ENCODE assay signal across 1 cellular context in the genomic region with DNA sequence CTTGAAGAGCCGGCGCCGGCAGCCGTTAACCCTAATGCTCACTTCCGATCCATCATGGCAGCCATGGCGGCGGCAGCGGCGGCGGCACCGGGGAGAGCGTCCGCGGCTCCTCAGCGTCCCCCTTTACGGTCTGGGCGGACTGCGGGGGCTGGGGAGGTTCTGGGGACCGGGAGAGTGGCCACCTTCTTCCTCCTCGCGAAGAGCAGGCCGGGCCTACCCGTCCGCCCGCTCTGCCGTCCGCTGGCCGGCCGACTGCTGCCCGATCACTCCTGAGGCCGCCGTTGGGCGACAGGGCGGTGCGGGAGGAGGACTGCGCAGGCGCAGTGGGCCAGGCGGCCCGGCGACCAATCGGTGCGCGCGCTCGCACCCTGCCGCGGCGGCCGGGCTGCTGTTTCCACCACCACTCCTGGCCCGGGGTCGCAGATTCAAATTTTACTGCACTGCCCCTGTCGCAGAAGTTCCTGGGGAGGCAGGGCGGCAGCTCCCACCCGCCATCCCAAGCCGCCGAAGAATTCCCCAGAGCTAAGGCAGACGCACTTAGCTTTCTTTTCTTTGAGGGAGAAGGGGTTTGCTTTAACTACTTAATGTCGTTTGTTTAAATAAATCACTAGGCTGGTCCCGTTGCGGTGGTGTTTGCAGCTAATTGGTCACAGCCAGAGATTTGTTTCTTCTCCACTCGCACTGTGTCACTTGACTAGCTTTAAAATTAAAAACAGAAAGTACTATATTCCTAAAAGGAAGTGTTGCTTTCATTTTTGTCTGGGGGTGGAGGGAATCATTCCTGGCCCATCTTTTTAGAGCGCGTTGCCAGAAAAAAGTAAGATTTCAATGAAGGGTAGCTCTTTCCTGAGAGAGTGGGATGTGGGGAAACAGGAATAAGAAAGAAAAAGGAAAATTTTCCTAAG.
TF ChIP-seq lines count a peak whose summit lies in the region.

A gene (minus strand): TSS at position 290 of the 905 bp plus-strand sequence. CDS start 452 bp downstream, outside the sequence.

TF ChIP-seq in HepG2, 621 proteins besides CTCF, POLR2A, EP300 and RAD21 (continued from another document and continues in another):
- TF ChIP-seq, protein P1, sequence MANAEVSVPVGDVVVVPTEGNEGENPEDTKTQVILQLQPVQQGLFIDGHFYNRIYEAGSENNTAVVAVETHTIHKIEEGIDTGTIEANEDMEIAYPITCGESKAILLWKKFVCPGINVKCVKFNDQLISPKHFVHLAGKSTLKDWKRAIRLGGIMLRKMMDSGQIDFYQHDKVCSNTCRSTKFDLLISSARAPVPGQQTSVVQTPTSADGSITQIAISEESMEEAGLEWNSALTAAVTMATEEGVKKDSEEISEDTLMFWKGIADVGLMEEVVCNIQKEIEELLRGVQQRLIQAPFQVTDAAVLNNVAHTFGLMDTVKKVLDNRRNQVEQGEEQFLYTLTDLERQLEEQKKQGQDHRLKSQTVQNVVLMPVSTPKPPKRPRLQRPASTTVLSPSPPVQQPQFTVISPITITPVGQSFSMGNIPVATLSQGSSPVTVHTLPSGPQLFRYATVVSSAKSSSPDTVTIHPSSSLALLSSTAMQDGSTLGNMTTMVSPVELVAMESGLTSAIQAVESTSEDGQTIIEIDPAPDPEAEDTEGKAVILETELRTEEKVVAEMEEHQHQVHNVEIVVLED (CRISPR knock-in tag; IDR thresholded peaks at IDR 0.05; ENCODE audit: borderline replicate concordance), result peak; percentile 68; the same call in 1 of the 2 replicates
- peak; percentile 69; the same call in 1 of the 2 replicates for TF ChIP-seq KDM4B (CRISPR knock-in tag; IDR thresholded peaks at IDR 0.05)
- no peak; the same call in 1 of the 2 replicates for TF ChIP-seq ZNF235 (CRISPR knock-in tag; IDR thresholded peaks at IDR 0.05; ENCODE audit: borderline replicate concordance)
- no peak for TF ChIP-seq SMC3 (IDR thresholded peaks at IDR 0.05; ENCODE audit: low read length)
- no peak for TF ChIP-seq PHB2 (IDR thresholded peaks at IDR 0.05; ENCODE audit: partially characterized antibody)
- TF ChIP-seq ZNF296 (CRISPR knock-in tag; conservative IDR thresholded peaks at IDR 0.05), result no peak
- no peak for TF ChIP-seq ZNF766 (CRISPR knock-in tag; IDR thresholded peaks at IDR 0.05; ENCODE audit: borderline replicate concordance)
- TF ChIP-seq NAIF1 (CRISPR knock-in tag; IDR thresholded peaks at IDR 0.05; ENCODE audit: borderline replicate concordance), result no peak
- no peak for TF ChIP-seq GTF2F1 (IDR thresholded peaks at IDR 0.05; ENCODE audit: low read length)
- no peak for TF ChIP-seq ZNF343 (CRISPR knock-in tag; IDR thresholded peaks at IDR 0.05)
- TF ChIP-seq ZNF839 (CRISPR knock-in tag; IDR thresholded peaks at IDR 0.05; ENCODE audit: borderline replicate concordance), result peak; percentile 53; the same call in 1 of the 2 replicates
- TF ChIP-seq, protein P2, sequence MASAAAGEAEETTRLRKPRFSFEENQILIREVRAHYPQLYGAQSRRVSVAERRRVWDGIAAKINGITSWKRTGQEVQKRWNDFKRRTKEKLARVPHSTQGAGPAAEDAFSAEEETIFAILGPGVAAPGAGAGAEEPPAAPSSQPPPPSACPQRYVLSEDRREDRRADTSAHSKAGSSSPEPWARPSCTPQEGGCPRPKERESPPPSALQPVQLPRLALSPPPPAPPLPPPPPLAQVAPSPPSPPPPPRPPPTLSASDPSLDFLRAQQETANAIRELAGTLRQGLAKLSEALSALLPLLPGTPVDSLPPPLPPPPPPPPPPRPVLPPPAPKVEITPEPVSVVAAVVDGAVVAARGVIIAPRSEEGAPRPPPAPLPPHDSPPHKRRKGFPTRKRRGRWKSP (CRISPR knock-in tag; IDR thresholded peaks at IDR 0.05), result peak; percentile 64; the same call in 1 of the 2 replicates
- no peak for TF ChIP-seq HCFC1 (IDR thresholded peaks at IDR 0.05; ENCODE audit: low read depth, low read length)
- TF ChIP-seq HHEX (CRISPR knock-in tag; IDR thresholded peaks at IDR 0.05), result no peak
- TF ChIP-seq ZKSCAN8 (CRISPR knock-in tag; IDR thresholded peaks at IDR 0.05; ENCODE audit: borderline replicate concordance), result no peak
- TF ChIP-seq, protein P3, sequence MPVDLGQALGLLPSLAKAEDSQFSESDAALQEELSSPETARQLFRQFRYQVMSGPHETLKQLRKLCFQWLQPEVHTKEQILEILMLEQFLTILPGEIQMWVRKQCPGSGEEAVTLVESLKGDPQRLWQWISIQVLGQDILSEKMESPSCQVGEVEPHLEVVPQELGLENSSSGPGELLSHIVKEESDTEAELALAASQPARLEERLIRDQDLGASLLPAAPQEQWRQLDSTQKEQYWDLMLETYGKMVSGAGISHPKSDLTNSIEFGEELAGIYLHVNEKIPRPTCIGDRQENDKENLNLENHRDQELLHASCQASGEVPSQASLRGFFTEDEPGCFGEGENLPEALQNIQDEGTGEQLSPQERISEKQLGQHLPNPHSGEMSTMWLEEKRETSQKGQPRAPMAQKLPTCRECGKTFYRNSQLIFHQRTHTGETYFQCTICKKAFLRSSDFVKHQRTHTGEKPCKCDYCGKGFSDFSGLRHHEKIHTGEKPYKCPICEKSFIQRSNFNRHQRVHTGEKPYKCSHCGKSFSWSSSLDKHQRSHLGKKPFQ (CRISPR knock-in tag; IDR thresholded peaks at IDR 0.05; ENCODE audit: insufficient replicate concordance), result peak; percentile 52
- no peak for TF ChIP-seq ZNF260 (CRISPR knock-in tag; IDR thresholded peaks at IDR 0.05; ENCODE audit: borderline replicate concordance, low read depth)
- TF ChIP-seq, protein P4, sequence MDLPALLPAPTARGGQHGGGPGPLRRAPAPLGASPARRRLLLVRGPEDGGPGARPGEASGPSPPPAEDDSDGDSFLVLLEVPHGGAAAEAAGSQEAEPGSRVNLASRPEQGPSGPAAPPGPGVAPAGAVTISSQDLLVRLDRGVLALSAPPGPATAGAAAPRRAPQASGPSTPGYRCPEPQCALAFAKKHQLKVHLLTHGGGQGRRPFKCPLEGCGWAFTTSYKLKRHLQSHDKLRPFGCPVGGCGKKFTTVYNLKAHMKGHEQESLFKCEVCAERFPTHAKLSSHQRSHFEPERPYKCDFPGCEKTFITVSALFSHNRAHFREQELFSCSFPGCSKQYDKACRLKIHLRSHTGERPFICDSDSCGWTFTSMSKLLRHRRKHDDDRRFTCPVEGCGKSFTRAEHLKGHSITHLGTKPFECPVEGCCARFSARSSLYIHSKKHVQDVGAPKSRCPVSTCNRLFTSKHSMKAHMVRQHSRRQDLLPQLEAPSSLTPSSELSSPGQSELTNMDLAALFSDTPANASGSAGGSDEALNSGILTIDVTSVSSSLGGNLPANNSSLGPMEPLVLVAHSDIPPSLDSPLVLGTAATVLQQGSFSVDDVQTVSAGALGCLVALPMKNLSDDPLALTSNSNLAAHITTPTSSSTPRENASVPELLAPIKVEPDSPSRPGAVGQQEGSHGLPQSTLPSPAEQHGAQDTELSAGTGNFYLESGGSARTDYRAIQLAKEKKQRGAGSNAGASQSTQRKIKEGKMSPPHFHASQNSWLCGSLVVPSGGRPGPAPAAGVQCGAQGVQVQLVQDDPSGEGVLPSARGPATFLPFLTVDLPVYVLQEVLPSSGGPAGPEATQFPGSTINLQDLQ (CRISPR knock-in tag; IDR thresholded peaks at IDR 0.05), result peak; percentile 73
- TF ChIP-seq NFKB2 (CRISPR knock-in tag; IDR thresholded peaks at IDR 0.05; ENCODE audit: borderline replicate concordance), result peak; percentile 89; the same call in 1 of the 2 replicates
- TF ChIP-seq, protein P5, sequence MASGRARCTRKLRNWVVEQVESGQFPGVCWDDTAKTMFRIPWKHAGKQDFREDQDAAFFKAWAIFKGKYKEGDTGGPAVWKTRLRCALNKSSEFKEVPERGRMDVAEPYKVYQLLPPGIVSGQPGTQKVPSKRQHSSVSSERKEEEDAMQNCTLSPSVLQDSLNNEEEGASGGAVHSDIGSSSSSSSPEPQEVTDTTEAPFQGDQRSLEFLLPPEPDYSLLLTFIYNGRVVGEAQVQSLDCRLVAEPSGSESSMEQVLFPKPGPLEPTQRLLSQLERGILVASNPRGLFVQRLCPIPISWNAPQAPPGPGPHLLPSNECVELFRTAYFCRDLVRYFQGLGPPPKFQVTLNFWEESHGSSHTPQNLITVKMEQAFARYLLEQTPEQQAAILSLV (CRISPR knock-in tag; IDR thresholded peaks at IDR 0.05; ENCODE audit: borderline replicate concordance), result no peak; the same call in 1 of the 2 replicates
- TF ChIP-seq, protein P6, sequence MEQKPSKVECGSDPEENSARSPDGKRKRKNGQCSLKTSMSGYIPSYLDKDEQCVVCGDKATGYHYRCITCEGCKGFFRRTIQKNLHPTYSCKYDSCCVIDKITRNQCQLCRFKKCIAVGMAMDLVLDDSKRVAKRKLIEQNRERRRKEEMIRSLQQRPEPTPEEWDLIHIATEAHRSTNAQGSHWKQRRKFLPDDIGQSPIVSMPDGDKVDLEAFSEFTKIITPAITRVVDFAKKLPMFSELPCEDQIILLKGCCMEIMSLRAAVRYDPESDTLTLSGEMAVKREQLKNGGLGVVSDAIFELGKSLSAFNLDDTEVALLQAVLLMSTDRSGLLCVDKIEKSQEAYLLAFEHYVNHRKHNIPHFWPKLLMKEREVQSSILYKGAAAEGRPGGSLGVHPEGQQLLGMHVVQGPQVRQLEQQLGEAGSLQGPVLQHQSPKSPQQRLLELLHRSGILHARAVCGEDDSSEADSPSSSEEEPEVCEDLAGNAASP (CRISPR knock-in tag; IDR thresholded peaks at IDR 0.05; ENCODE audit: borderline replicate concordance), result no peak
- TF ChIP-seq, protein P7, sequence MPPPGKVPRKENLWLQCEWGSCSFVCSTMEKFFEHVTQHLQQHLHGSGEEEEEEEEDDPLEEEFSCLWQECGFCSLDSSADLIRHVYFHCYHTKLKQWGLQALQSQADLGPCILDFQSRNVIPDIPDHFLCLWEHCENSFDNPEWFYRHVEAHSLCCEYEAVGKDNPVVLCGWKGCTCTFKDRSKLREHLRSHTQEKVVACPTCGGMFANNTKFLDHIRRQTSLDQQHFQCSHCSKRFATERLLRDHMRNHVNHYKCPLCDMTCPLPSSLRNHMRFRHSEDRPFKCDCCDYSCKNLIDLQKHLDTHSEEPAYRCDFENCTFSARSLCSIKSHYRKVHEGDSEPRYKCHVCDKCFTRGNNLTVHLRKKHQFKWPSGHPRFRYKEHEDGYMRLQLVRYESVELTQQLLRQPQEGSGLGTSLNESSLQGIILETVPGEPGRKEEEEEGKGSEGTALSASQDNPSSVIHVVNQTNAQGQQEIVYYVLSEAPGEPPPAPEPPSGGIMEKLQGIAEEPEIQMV (CRISPR knock-in tag; IDR thresholded peaks at IDR 0.05; ENCODE audit: low read depth), result no peak
- TF ChIP-seq ZNF556 (CRISPR knock-in tag; IDR thresholded peaks at IDR 0.05; ENCODE audit: borderline replicate concordance), result 0 out of 2 replicates have a peak, but pooled peaks have one; percentile 11
- TF ChIP-seq, protein P8, sequence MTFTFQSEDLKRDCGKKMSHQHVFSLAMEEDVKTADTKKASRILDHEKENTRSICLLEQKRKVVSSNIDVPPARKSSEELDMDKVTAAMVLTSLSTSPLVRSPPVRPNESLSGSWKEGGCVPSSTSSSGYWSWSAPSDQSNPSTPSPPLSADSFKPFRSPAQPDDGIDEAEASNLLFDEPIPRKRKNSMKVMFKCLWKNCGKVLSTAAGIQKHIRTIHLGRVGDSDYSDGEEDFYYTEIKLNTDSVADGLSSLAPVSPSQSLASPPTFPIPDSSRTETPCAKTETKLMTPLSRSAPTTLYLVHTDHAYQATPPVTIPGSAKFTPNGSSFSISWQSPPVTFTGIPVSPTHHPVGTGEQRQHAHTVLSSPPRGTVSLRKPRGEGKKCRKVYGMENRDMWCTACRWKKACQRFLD (CRISPR knock-in tag; IDR thresholded peaks at IDR 0.05; ENCODE audit: borderline replicate concordance), result 0 out of 2 replicates have a peak, but pooled peaks have one; percentile 45
- TF ChIP-seq SNAI1 (CRISPR knock-in tag; IDR thresholded peaks at IDR 0.05; ENCODE audit: borderline replicate concordance), result no peak; the same call in 1 of the 2 replicates
- peak; percentile 83; the same call in 1 of the 2 replicates for TF ChIP-seq KMT2A (CRISPR knock-in tag; IDR thresholded peaks at IDR 0.05)
- TF ChIP-seq, protein P9, sequence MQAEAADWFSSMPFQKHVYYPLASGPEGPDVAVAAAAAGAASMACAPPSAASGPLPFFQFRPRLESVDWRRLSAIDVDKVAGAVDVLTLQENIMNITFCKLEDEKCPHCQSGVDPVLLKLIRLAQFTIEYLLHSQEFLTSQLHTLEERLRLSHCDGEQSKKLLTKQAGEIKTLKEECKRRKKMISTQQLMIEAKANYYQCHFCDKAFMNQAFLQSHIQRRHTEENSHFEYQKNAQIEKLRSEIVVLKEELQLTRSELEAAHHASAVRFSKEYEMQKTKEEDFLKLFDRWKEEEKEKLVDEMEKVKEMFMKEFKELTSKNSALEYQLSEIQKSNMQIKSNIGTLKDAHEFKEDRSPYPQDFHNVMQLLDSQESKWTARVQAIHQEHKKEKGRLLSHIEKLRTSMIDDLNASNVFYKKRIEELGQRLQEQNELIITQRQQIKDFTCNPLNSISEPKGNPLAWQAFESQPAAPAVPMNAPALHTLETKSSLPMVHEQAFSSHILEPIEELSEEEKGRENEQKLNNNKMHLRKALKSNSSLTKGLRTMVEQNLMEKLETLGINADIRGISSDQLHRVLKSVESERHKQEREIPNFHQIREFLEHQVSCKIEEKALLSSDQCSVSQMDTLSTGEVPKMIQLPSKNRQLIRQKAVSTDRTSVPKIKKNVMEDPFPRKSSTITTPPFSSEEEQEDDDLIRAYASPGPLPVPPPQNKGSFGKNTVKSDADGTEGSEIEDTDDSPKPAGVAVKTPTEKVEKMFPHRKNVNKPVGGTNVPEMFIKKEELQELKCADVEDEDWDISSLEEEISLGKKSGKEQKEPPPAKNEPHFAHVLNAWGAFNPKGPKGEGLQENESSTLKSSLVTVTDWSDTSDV (CRISPR knock-in tag; IDR thresholded peaks at IDR 0.05), result peak; percentile 67; the same call in 1 of the 2 replicates
- TF ChIP-seq NFIB (CRISPR knock-in tag; IDR thresholded peaks at IDR 0.05; ENCODE audit: borderline replicate concordance), result no peak
- no peak for TF ChIP-seq ZNF253 (CRISPR knock-in tag; IDR thresholded peaks at IDR 0.05; ENCODE audit: borderline replicate concordance)
- no peak; the same call in 1 of the 2 replicates for TF ChIP-seq ONECUT2 (CRISPR knock-in tag; IDR thresholded peaks at IDR 0.05)
- TF ChIP-seq, protein P10, sequence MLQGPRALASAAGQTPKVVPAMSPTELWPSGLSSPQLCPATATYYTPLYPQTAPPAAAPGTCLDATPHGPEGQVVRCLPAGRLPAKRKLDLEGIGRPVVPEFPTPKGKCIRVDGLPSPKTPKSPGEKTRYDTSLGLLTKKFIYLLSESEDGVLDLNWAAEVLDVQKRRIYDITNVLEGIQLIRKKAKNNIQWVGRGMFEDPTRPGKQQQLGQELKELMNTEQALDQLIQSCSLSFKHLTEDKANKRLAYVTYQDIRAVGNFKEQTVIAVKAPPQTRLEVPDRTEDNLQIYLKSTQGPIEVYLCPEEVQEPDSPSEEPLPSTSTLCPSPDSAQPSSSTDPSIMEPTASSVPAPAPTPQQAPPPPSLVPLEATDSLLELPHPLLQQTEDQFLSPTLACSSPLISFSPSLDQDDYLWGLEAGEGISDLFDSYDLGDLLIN (CRISPR knock-in tag; IDR thresholded peaks at IDR 0.05; ENCODE audit: borderline replicate concordance), result no peak
- TF ChIP-seq, protein P11, sequence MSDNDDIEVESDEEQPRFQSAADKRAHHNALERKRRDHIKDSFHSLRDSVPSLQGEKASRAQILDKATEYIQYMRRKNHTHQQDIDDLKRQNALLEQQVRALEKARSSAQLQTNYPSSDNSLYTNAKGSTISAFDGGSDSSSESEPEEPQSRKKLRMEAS (IDR thresholded peaks at IDR 0.05), result peak; percentile 53; the same call in 1 of the 2 replicates
- no peak for TF ChIP-seq KAT2B (IDR thresholded peaks at IDR 0.05; ENCODE audit: borderline replicate concordance, low read depth, low read length)
- no peak; the same call in 1 of the 2 replicates for TF ChIP-seq IRX3 (CRISPR knock-in tag; IDR thresholded peaks at IDR 0.05; ENCODE audit: borderline replicate concordance, low read depth)
- 0 out of 2 replicates have a peak, but pooled peaks have one; percentile 9 for TF ChIP-seq ZC3H4 (CRISPR knock-in tag; IDR thresholded peaks at IDR 0.05; ENCODE audit: borderline replicate concordance)
- peak; percentile 77; the same call in 1 of the 2 replicates for TF ChIP-seq BRCA1 (CRISPR knock-in tag; IDR thresholded peaks at IDR 0.05)
